1 cellular context compared by ENCODE assay signal in the genomic region with DNA sequence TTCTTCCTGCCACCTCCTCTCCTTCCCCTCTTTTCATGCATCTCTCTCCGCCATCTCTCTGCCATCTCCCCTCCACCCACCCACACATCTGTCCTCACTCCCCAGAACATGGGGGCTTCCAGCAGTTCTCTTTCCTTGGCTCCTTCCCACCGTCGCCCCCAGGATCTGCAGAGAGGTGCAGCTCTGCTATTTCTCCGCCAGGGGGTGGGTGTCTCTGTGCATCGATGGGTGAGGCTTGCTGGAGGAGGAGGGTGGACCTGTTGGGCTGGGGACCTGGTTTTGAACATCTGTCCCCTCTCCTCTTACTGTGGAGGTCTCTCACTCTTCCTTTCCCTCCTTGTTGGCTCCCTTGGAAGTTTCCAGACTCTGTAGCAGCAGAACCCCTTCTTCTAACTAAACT.
TF ChIP-seq lines count a peak whose summit lies in the region.

No MANE protein-coding gene starts in this region.

TF ChIP-seq in K562, 482 proteins besides CTCF, POLR2A, EP300 and RAD21 (continued from another document):
- TF ChIP-seq ZHX1 (conservative IDR thresholded peaks at IDR 0.05; ENCODE audit: low read length) (no peak), CTCFL (IDR thresholded peaks at IDR 0.05; ENCODE audit: borderline replicate concordance, insufficient read depth, low read depth, low read length, poor library complexity, severe bottlenecking) (peak; percentile 17), EWSR1 (IDR thresholded peaks at IDR 0.05; ENCODE audit: borderline replicate concordance, low read depth, partially characterized antibody) (no peak), MAZ (CRISPR knock-in tag; conservative IDR thresholded peaks at IDR 0.05 in 1 of 2, IDR thresholded peaks at IDR 0.05 in 1 of 2) (0 out of 4 replicates have a peak, but pooled peaks of 1 of the 2 experiments have one; percentile 25), SREBF2 (CRISPR knock-in tag; IDR thresholded peaks at IDR 0.05) (no peak), SMC3 (conservative IDR thresholded peaks at IDR 0.05; ENCODE audit: insufficient read depth, low read depth, low read length) (0 out of 2 replicates have a peak, but pooled peaks have one; percentile 24), GTF3C2 (IDR thresholded peaks at IDR 0.05; ENCODE audit: borderline replicate concordance, extremely low read depth, insufficient read length) (no peak)
